ENCODE assay signal across 27 cellular contexts in the genomic region with DNA sequence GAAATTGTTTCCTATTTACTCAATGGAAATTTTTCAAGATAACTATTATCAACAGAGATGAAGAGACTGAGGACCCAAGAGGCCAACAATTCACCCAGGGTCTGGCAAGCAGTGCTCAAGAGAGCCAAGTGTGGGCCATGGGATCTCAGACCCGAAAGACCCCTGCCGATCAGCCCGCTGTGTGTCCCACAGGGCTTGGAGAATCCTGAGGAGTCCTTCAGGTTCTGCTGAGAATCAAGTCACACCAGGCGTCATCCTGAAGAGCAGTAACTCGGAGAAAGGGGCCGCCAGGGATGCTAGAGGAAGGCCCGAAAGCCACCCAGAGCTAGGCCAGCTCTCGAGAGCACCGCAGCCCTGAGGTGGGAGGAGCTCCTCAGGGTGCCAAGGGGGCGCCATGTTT. TPM values are rescaled to one million over a fixed set of nuclear protein-coding genes. Genes with fewer than 3 reads are reported as not detected.
"Had no signal": no experiment of that assay in that cellular context is flagged by ENCODE, and none has a peak within 500 bp of the region (broad histone marks: within the 10 kb centered on the region; RNA-seq: fewer than 3 reads in every experiment).

No MANE protein-coding gene starts in this region.

- DNase-seq: activated CD4-positive, alpha-beta T cell treated with anti-CD3 and anti-CD28 coated beads for 36 hours; activated CD8-positive, alpha-beta T cell treated with anti-CD3 and anti-CD28 coated beads for 36 hours; activated gamma-delta T cell; activated naive CD4-positive, alpha-beta T cell treated with anti-CD3 and anti-CD28 coated beads for 36 hours; activated naive CD8-positive, alpha-beta T cell treated with anti-CD3 and anti-CD28 coated beads, Interleukin-2, amount 10 ng/mL, durations not matched to agents 7 days and 5 days; adrenal gland; anterior cingulate cortex; caudate nucleus; MG63; MV-4-11; NCI-H1092 treated with DMSO at 0.1 percent for 48 hours; NCI-H1417 treated with DMSO at 0.1 percent for 48 hours; NCI-H1694 treated with DMSO at 0.1 percent for 48 hours; NCI-H2029 treated with DMSO at 0.1 percent for 48 hours; NCI-H345; NCI-H510A; NCI-H526 treated with DMSO at 0.1 percent for 48 hours; NK-92 treated with Interleukin-12 subunit alpha and Interleukin-12 subunit beta, amount 100 ng/mL, for 24 hours; OCI-M1; RPMI8226; SJCRH30; SK-N-SH; T-helper 1 cell had no signal

- H3K27me3 ChIP-seq: MG63 had no signal

- H3K9me3 ChIP-seq: adrenal gland, MG63, SJCRH30, SK-N-SH had no signal

- ATAC-seq: activated CD4-positive, alpha-beta T cell treated with anti-CD3 and anti-CD28 coated beads for 36 hours; activated CD8-positive, alpha-beta T cell treated with anti-CD3 and anti-CD28 coated beads for 36 hours; Panc1; Right ventricle myocardium inferior had no signal

- H3K27ac ChIP-seq: adrenal gland, KMS-11, SJCRH30, VCaP had no signal

- H3K36me3 ChIP-seq: adrenal gland, MG63, SJCRH30 had no signal

- H3K4me1 ChIP-seq: adrenal gland had no signal

- H3K4me3 ChIP-seq: adrenal gland, MG63, SJCRH30 had no signal

RNA-seq across cellular contexts. Expression of a gene that starts 53.2 kb away (rescaled TPM):
- total RNA-seq: SJCRH30 had no signal
